8 cellular contexts compared by ENCODE assay signal in genomic region chr1:61081637-61082335, GRCh38. TPM values are rescaled to one million over a fixed set of nuclear protein-coding genes. Genes with fewer than 3 reads are reported as not detected.
DNase-seq lines count a peak whose midpoint lies in the region; ATAC-seq and TF ChIP-seq lines count a peak whose summit lies in the region.

No MANE protein-coding gene starts in this region.

- intact Hi-C loops in vagina (cut with DNase I): loop anchor here (2.0 to 10.0 kb wide), 3 partner anchors 31 to 371 kb away; no protein-coding TSS in a partner anchor

- peaks cover 54% of the 10 kb centered on the region for H3K4me1 ChIP-seq in vagina

- H3K9me3 ChIP-seq in vagina: no peaks in the 10 kb centered on the region

- no peaks in the 10 kb centered on the region for H3K27me3 ChIP-seq in vagina

- ATAC-seq in HG03521 (IDR thresholded peaks at IDR 0.05; ENCODE audit: unreplicated experiment): no peak

- peaks cover 43% of the 10 kb centered on the region for H3K4me1 Mint-ChIP-seq in activated naive CD4-positive, alpha-beta T cell treated with anti-CD3 and anti-CD28 coated beads, Interleukin-2, amount 10 ng/mL, durations not matched to agents 7 days and 5 days

- H3K36me3 ChIP-seq in vagina: no peaks in the 10 kb centered on the region

- no peak for TF ChIP-seq CTCF in vagina (IDR thresholded peaks at IDR 0.05)

- DNase-seq in HPDE6-E6E7 (ENCODE audit: extremely low spot score): peak; percentile 21
- DNase-seq in RKO (ENCODE audit: low spot score): peak; percentile 76
- DNase-seq in activated naive CD4-positive, alpha-beta T cell treated with anti-CD3 and anti-CD28 coated beads, Interleukin-2, amount 10 ng/mL, durations not matched to agents 7 days and 5 days: peak; percentile 47
- DNase-seq in globus pallidus (ENCODE audit: low spot score): peak; percentile 66
- peak; percentile 29 for DNase-seq in occipital lobe (lab: John Stamatoyannopoulos, UW)
- no peak for DNase-seq in vagina (ENCODE audit: extremely low spot score in 2 of 2)
- DNase-seq in AG08395 (ENCODE audit: low spot score): no peak

- H3K27ac Mint-ChIP-seq in activated naive CD4-positive, alpha-beta T cell treated with anti-CD3 and anti-CD28 coated beads, Interleukin-2, amount 10 ng/mL, durations not matched to agents 7 days and 5 days: no peak overlapping the region

- CTCF ChIA-PET in activated naive CD4-positive, alpha-beta T cell treated with anti-CD3 and anti-CD28 coated beads, Interleukin-2, amount 10 ng/mL, durations not matched to agents 7 days and 5 days (lab: Charles Lee): interaction anchor here (1.8 kb wide), 1 partner anchor 32 kb away, joined by 10 read pairs; no protein-coding TSS in a partner anchor

- peak overlapping the region; percentile 62 for H3K4me3 Mint-ChIP-seq in activated naive CD4-positive, alpha-beta T cell treated with anti-CD3 and anti-CD28 coated beads, Interleukin-2, amount 10 ng/mL, durations not matched to agents 7 days and 5 days

- peaks cover 2% of the 10 kb centered on the region for H3K36me3 Mint-ChIP-seq in activated naive CD4-positive, alpha-beta T cell treated with anti-CD3 and anti-CD28 coated beads, Interleukin-2, amount 10 ng/mL, durations not matched to agents 7 days and 5 days

- H3K27me3 Mint-ChIP-seq in activated naive CD4-positive, alpha-beta T cell treated with anti-CD3 and anti-CD28 coated beads, Interleukin-2, amount 10 ng/mL, durations not matched to agents 7 days and 5 days: peaks cover 60% of the 10 kb centered on the region

- no peaks in the 10 kb centered on the region for H3K9me3 Mint-ChIP-seq in activated naive CD4-positive, alpha-beta T cell treated with anti-CD3 and anti-CD28 coated beads, Interleukin-2, amount 10 ng/mL, durations not matched to agents 7 days and 5 days

- TF ChIP-seq POLR2A in vagina (IDR thresholded peaks at IDR 0.05): no peak

- peak overlapping the region; percentile 93 to 94 for H3K4me3 ChIP-seq in vagina

- H3K27ac ChIP-seq in vagina: peak overlapping the region; percentile 95

RNA-seq across cellular contexts. Expression of gene NFIA, which starts 0.6 kb away (rescaled TPM):
- total RNA-seq in occipital lobe (41.5 TPM), vagina (59.2 TPM)

Comparison
In these comparisons a context has a peak if more than half of its experiments do, and no peak if none do; other contexts are left out.
1. DNase-seq: peak in HPDE6-E6E7 (single experiment), RKO (single experiment), activated naive CD4-positive, alpha-beta T cell treated with anti-CD3 and anti-CD28 coated beads, Interleukin-2, amount 10 ng/mL, durations not matched to agents 7 days and 5 days (single experiment), globus pallidus (single experiment) and occipital lobe (single experiment); none in vagina (0 of 2) and AG08395 (single experiment).